1 cellular context compared by ENCODE assay signal in the genomic region with DNA sequence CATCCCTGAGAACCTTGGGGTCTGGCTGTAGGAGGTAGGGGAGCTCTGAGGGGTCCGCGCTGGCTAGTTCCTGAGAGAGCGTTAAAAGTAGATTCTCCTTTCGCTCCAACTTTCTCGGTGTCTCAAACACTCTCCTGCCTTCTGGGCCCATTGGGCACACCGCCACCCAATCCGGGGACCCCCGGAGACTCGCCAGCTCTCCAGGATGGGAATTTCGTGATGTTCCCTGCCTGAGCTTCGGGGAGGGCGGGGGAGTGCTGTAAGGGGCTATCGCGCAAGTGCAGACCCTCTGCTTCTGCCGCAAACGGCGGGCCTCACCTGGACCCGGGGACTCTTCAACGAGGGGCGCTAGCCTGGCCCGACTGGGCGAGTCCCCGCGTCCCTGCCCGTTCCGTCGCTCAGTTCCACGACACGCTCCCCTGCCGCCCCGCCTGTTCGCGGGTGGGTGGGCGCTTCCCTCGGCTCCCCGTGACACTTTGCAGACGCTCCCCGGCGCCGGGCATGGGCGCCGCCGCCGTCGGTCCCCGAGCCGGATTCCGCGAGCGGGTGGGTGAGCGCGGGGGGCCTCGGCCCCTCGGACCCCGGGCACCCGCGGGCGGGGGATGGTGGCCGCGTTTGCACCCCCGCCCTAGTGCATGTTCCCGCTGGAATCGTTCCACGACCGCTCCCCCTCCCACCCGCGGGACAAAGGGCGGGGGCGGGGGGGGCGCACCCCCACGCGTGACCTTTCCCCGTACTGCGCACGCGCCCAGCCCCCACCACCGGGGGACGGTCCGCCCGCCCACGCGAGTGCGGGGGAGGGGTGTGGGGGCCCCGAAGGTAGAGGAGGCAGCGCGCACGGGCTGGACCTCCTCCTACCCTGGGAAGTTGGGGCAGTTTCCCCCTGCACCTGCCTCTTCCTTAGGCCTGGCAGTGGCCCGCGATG.
TF ChIP-seq lines count a peak whose summit lies in the region.

TSS of gene CCDC106 (plus strand) at position 481 of the 925 bp plus-strand sequence. CDS start 835 bp downstream, outside the sequence.

TF ChIP-seq in K562, 482 proteins besides CTCF, POLR2A, EP300 and RAD21 (continued from another document and continues in another):
- TF ChIP-seq AFF4 (CRISPR knock-in tag; IDR thresholded peaks at IDR 0.05) (no peak), HIVEP1 (CRISPR knock-in tag; IDR thresholded peaks at IDR 0.05) (no peak), POLR2H (tag; IDR thresholded peaks at IDR 0.05; ENCODE audit: low read depth) (no peak), BRD4 (IDR thresholded peaks at IDR 0.05) (no peak), E2F3 (CRISPR knock-in tag; IDR thresholded peaks at IDR 0.05) (no peak), SMARCA4 (IDR thresholded peaks at IDR 0.05) (0 out of 2 replicates have a peak, but pooled peaks have one; percentile 15), TAL1 (IDR thresholded peaks at IDR 0.05) (no peak), RUNX1 (IDR thresholded peaks at IDR 0.05; ENCODE audit: low read depth) (peak; percentile 31; the same call in 1 of the 2 replicates), ZNF212 (CRISPR knock-in tag; IDR thresholded peaks at IDR 0.05) (no peak), NELFE (IDR thresholded peaks at IDR 0.05; ENCODE audit: insufficient read depth, insufficient read length) (no peak), POLR2B (IDR thresholded peaks at IDR 0.05; ENCODE audit: low read depth, partially characterized antibody) (no peak), ZBTB43 (CRISPR knock-in tag; IDR thresholded peaks at IDR 0.05) (no peak), FOSL1 (tag; conservative IDR thresholded peaks at IDR 0.05) (no peak), SRSF3 (IDR thresholded peaks at IDR 0.05; ENCODE audit: insufficient read depth, low read length) (no peak), HNRNPLL (IDR thresholded peaks at IDR 0.05; ENCODE audit: low read depth, low read length, poor library complexity, severe bottlenecking) (no peak), POLR2AphosphoS2 (IDR thresholded peaks at IDR 0.05; ENCODE audit: low read length) (no peak), ZNF146 (CRISPR knock-in tag; IDR thresholded peaks at IDR 0.05; ENCODE audit: unreplicated experiment) (no peak), ZFP1 (CRISPR knock-in tag; IDR thresholded peaks at IDR 0.05) (no peak), EZH2 (IDR thresholded peaks at IDR 0.05; ENCODE audit: borderline replicate concordance, low read depth, low read length) (no peak), SAP30 (IDR thresholded peaks at IDR 0.05; ENCODE audit: borderline replicate concordance, insufficient read depth, low read depth, low read length, poor library complexity, severe bottlenecking) (peak; percentile 21), JUN (IDR thresholded peaks at IDR 0.05; ENCODE audit: borderline replicate concordance, low read depth, low read length) (no peak), JUN (CRISPR knock-in tag; IDR thresholded peaks at IDR 0.05; ENCODE audit: borderline replicate concordance) (no peak), E2F5 (CRISPR knock-in tag; IDR thresholded peaks at IDR 0.05) (no peak), FOXA3 (CRISPR knock-in tag; conservative IDR thresholded peaks at IDR 0.05 in 1 of 2, IDR thresholded peaks at IDR 0.05 in 1 of 2) (no peak), HMGN3 (IDR thresholded peaks at IDR 0.05; ENCODE audit: borderline replicate concordance, extremely low read depth, insufficient read length, low read depth, low read length) (peak; percentile 53), PCBP2 (IDR thresholded peaks at IDR 0.05; ENCODE audit: low read depth, low read length, poor library complexity, severe bottlenecking) (no peak), GTF2E2 (tag; IDR thresholded peaks at IDR 0.05) (no peak), ETV1 (tag; conservative IDR thresholded peaks at IDR 0.05; ENCODE audit: low read depth) (no peak), MYC (IDR thresholded peaks at IDR 0.05; ENCODE audit: low read depth, low read length) (0 out of 2 replicates have a peak, but pooled peaks have one; percentile 23), MYC (CRISPR knock-in tag; IDR thresholded peaks at IDR 0.05; ENCODE audit: borderline replicate concordance, low read depth) (no peak), ARID3B (CRISPR knock-in tag; IDR thresholded peaks at IDR 0.05; ENCODE audit: borderline replicate concordance) (no peak), RBM17 (IDR thresholded peaks at IDR 0.05; ENCODE audit: borderline replicate concordance, low read depth, low read length) (no peak), ZC3H4 (CRISPR knock-in tag; IDR thresholded peaks at IDR 0.05; ENCODE audit: borderline replicate concordance) (no peak), SREBF1 (IDR thresholded peaks at IDR 0.05; ENCODE audit: borderline replicate concordance, low read depth, low read length) (no peak), HOMEZ (CRISPR knock-in tag; IDR thresholded peaks at IDR 0.05) (no peak), HDAC8 (tag; IDR thresholded peaks at IDR 0.05) (no peak), CEBPG (CRISPR knock-in tag; IDR thresholded peaks at IDR 0.05) (no peak), CEBPG (tag; conservative IDR thresholded peaks at IDR 0.05 in 1 of 2, IDR thresholded peaks at IDR 0.05 in 1 of 2) (no peak), FOXK2 (conservative IDR thresholded peaks at IDR 0.05 in 1 of 2, IDR thresholded peaks at IDR 0.05 in 1 of 2; ENCODE audit: low read depth in 2 of 2) (no peak), KDM1A (IDR thresholded peaks at IDR 0.05) (no peak), GTF2A2 (tag; IDR thresholded peaks at IDR 0.05) (no peak), TAF1 (IDR thresholded peaks at IDR 0.05; ENCODE audit: control insufficient read depth, extremely low read depth, insufficient read depth, low read length, severe bottlenecking) (no peak)
- TF ChIP-seq, protein P1, sequence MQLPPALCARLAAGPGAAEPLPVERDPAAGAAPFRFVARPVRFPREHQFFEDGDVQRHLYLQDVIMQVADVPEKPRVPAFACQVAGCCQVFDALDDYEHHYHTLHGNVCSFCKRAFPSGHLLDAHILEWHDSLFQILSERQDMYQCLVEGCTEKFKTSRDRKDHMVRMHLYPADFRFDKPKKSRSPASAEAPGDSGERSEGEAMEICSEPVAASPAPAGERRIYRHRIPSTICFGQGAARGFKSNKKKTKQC (CRISPR knock-in tag; IDR thresholded peaks at IDR 0.05) = peak; percentile 55; the same call in 1 of the 2 replicates
- TF ChIP-seq, protein P2, sequence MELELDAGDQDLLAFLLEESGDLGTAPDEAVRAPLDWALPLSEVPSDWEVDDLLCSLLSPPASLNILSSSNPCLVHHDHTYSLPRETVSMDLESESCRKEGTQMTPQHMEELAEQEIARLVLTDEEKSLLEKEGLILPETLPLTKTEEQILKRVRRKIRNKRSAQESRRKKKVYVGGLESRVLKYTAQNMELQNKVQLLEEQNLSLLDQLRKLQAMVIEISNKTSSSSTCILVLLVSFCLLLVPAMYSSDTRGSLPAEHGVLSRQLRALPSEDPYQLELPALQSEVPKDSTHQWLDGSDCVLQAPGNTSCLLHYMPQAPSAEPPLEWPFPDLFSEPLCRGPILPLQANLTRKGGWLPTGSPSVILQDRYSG (tag; conservative IDR thresholded peaks at IDR 0.05; ENCODE audit: low read depth) = no peak
- TF ChIP-seq, protein P3, sequence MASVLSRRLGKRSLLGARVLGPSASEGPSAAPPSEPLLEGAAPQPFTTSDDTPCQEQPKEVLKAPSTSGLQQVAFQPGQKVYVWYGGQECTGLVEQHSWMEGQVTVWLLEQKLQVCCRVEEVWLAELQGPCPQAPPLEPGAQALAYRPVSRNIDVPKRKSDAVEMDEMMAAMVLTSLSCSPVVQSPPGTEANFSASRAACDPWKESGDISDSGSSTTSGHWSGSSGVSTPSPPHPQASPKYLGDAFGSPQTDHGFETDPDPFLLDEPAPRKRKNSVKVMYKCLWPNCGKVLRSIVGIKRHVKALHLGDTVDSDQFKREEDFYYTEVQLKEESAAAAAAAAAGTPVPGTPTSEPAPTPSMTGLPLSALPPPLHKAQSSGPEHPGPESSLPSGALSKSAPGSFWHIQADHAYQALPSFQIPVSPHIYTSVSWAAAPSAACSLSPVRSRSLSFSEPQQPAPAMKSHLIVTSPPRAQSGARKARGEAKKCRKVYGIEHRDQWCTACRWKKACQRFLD (CRISPR knock-in tag; IDR thresholded peaks at IDR 0.05) = no peak
- TF ChIP-seq, protein P4, sequence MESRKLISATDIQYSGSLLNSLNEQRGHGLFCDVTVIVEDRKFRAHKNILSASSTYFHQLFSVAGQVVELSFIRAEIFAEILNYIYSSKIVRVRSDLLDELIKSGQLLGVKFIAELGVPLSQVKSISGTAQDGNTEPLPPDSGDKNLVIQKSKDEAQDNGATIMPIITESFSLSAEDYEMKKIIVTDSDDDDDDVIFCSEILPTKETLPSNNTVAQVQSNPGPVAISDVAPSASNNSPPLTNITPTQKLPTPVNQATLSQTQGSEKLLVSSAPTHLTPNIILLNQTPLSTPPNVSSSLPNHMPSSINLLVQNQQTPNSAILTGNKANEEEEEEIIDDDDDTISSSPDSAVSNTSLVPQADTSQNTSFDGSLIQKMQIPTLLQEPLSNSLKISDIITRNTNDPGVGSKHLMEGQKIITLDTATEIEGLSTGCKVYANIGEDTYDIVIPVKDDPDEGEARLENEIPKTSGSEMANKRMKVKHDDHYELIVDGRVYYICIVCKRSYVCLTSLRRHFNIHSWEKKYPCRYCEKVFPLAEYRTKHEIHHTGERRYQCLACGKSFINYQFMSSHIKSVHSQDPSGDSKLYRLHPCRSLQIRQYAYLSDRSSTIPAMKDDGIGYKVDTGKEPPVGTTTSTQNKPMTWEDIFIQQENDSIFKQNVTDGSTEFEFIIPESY (CRISPR knock-in tag; IDR thresholded peaks at IDR 0.05) = no peak; the same call in 1 of the 2 replicates
